ENCODE assay signal across 8 cellular contexts in the genomic region with DNA sequence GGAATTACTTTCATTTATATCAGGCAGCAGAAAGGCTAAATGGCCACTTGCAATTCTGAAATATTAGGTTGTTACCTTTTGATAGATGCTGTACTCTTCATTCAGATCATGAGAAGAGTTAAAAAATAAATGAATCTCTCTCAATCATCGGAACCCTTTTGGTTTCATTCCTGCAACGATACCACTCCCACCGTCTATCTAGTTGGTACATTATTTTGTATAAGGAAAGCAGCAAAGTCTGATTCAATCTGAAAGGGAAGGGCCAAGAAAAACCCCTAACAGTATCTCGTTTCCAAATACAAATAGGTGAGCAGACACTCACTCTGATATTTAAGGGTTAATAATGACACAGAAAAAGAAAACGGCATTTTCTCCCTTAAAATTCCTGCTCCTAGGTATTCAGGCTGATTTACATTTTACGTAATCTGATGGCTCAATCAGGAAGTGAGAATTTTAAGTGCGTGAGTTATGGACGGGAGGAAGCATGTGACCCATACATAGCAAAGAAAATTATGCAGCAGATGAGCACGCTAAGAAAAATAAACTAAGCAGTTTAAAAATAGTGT.
A peak's percentile ranks its signal among the peaks of the same experiment; 100 is the strongest.
DNase-seq lines count a peak whose midpoint lies in the region; ATAC-seq and TF ChIP-seq lines count a peak whose summit lies in the region.

No MANE protein-coding gene starts in this region.

- peak; percentile 39 for ATAC-seq in CD8-positive, alpha-beta T cell
- ATAC-seq in HG02642 (IDR thresholded peaks at IDR 0.05; ENCODE audit: poor library complexity, unreplicated experiment), result no peak

- H3K9me3 Mint-ChIP-seq in CD8-positive, alpha-beta T cell, result no peaks in the 10 kb centered on the region

- H3K36me3 ChIP-seq in CD8-positive, alpha-beta T cell (ENCODE audit: insufficient read depth, low read length), result no peaks in the 10 kb centered on the region
- H3K36me3 ChIP-seq in MG63, result peaks cover 50% of the 10 kb centered on the region
- H3K36me3 ChIP-seq in thymus (ENCODE audit: control insufficient read depth, insufficient read depth), result no peaks in the 10 kb centered on the region

- H3K4me1 ChIP-seq in CD8-positive, alpha-beta T cell (ENCODE audit: insufficient read depth, low read length), result peaks cover 74% of the 10 kb centered on the region
- H3K4me1 ChIP-seq in thymus (ENCODE audit: control insufficient read depth, insufficient read depth, low read length), result peaks cover 2% of the 10 kb centered on the region

- CTCF ChIA-PET in CD8-positive, alpha-beta T cell (lab: Charles Lee), result interaction anchor here (1.3 to 1.5 kb wide), 2 partner anchors 13 to 47 kb away, joined by 4 to 8 read pairs; no protein-coding TSS in a partner anchor

- in situ Hi-C loops in astrocyte of the cerebellum (cut with HindIII; ENCODE audit: low sequenced_read_pairs) (no loop called here), GM13976 (cut with MboI; ENCODE audit: low sequenced_read_pairs, unreplicated experiment) (no loop called here)

- intact Hi-C loops in CD8-positive, alpha-beta T cell (cut with DNase I, micrococcal nuclease), result no loop called here

- H3K27ac ChIP-seq in CD8-positive, alpha-beta T cell (ENCODE audit: low read depth, low read length), result peak overlapping the region; percentile 70
- H3K27ac ChIP-seq in layer of hippocampus (ENCODE audit: low read depth, low read length), result peak overlapping the region; percentile 50
- H3K27ac ChIP-seq in thymus (ENCODE audit: low read depth), result no peak overlapping the region

- H3K4me3 ChIP-seq in CD8-positive, alpha-beta T cell (ENCODE audit: low read depth, low read length), result peak overlapping the region; percentile 46
- H3K4me3 ChIP-seq in MG63 (peak overlapping the region; percentile 58), astrocyte of the cerebellum (ENCODE audit: low read depth, low read length) (peak overlapping the region; percentile 32), thymus (ENCODE audit: low read length) (peak overlapping the region; percentile 23)

- H3K36me3 Mint-ChIP-seq in CD8-positive, alpha-beta T cell, result peaks cover 66% of the 10 kb centered on the region

- no peaks in the 10 kb centered on the region for H3K9me3 ChIP-seq in CD8-positive, alpha-beta T cell (ENCODE audit: low read length)
- H3K9me3 ChIP-seq in MG63 (no peaks in the 10 kb centered on the region), thymus (ENCODE audit: control insufficient read depth) (no peaks in the 10 kb centered on the region)

- peak overlapping the region; percentile 82 for H3K4me3 Mint-ChIP-seq in CD8-positive, alpha-beta T cell

- H3K27ac Mint-ChIP-seq in CD8-positive, alpha-beta T cell, result peak overlapping the region; percentile 89

- no peak for TF ChIP-seq CTCF in CD8-positive, alpha-beta T cell (IDR thresholded peaks at IDR 0.05)
- TF ChIP-seq CTCF in astrocyte of the cerebellum (IDR thresholded peaks at IDR 0.05; ENCODE audit: low read depth, low read length, missing control alignments) (no peak), GM13976 (IDR thresholded peaks at IDR 0.05; ENCODE audit: borderline replicate concordance, control extremely low read depth, extremely low read depth, insufficient read depth, missing control alignments) (no peak)

- POLR2A ChIA-PET in CD8-positive, alpha-beta T cell (lab: Charles Lee), result interaction anchor here (0.8 kb wide), 1 partner anchor 39 kb away, joined by 3 read pairs; no protein-coding TSS in a partner anchor

- no peaks in the 10 kb centered on the region for H3K27me3 ChIP-seq in CD8-positive, alpha-beta T cell (ENCODE audit: insufficient read depth, low read length)
- H3K27me3 ChIP-seq in MG63 (no peaks in the 10 kb centered on the region), layer of hippocampus (ENCODE audit: control insufficient read depth, insufficient read depth, low read length) (no peaks in the 10 kb centered on the region), thymus (ENCODE audit: control insufficient read depth, insufficient read depth) (no peaks in the 10 kb centered on the region)

- 3% methylated on average over 9 of the region's 9 CpGs for WGBS in thymus

- H3K27me3 Mint-ChIP-seq in CD8-positive, alpha-beta T cell (ENCODE audit: low read depth), result no peaks in the 10 kb centered on the region

- peaks cover 91% of the 10 kb centered on the region for H3K4me1 Mint-ChIP-seq in CD8-positive, alpha-beta T cell (ENCODE audit: low read depth)

- DNase-seq in CD8-positive, alpha-beta T cell, result no peak
- no peak for DNase-seq in MG63
- DNase-seq in astrocyte of the cerebellum (ENCODE audit: low read depth), result peak; percentile 53
- DNase-seq in GM13976 (ENCODE audit: low spot score), result no peak
- no peak for DNase-seq in NCI-H345 (lab: John Stamatoyannopoulos, UW)
